23 cellular contexts compared by ENCODE assay signal in genomic region chr5:2758632-2759031, GRCh38. TPM values are rescaled to one million over a fixed set of nuclear protein-coding genes. Genes with fewer than 3 reads are reported as not detected.
DNase-seq lines count a peak whose midpoint lies in the region; ATAC-seq, FAIRE-seq and TF ChIP-seq lines count a peak whose summit lies in the region.
"Had no signal": no experiment of that assay in that cellular context is flagged by ENCODE, and none has a peak within 500 bp of the region (broad histone marks: within the 10 kb centered on the region; RNA-seq: fewer than 3 reads in every experiment).

No MANE protein-coding gene starts in this region.

- no peaks in the 10 kb centered on the region for H3K9me3 Mint-ChIP-seq in chondrocyte (ENCODE audit: low read depth)
- no peaks in the 10 kb centered on the region for H3K9me3 Mint-ChIP-seq in type B pancreatic cell

- peaks cover 17% of the 10 kb centered on the region for H3F3A ChIP-seq in PC-9 (ENCODE audit: insufficient read depth, low read depth)

- intact Hi-C loops in PC-9 (cut with micrococcal nuclease; ENCODE audit: unreplicated experiment) (no loop called here), psoas muscle (cut with DNase I) (no loop called here)

- H3K4me3 Mint-ChIP-seq in chondrocyte (ENCODE audit: unreplicated experiment): no peak overlapping the region
- H3K4me3 Mint-ChIP-seq in type B pancreatic cell: peak overlapping the region; percentile 44

- TF ChIP-seq CTCF in PC-9 (conservative IDR thresholded peaks at IDR 0.05): no peak
- no peak for TF ChIP-seq CTCF in chondrocyte (IDR thresholded peaks at IDR 0.05)
- TF ChIP-seq CTCF in keratinocyte (optimal IDR thresholded peaks at IDR 0.05 in 1 of 3, IDR thresholded peaks at IDR 0.05 in 1 of 3, conservative IDR thresholded peaks at IDR 0.05 in 1 of 3; ENCODE audit: extremely low read depth in 1 of 3, insufficient read depth in 2 of 3, low read length in 3 of 3): no peak
- TF ChIP-seq CTCF in type B pancreatic cell (conservative IDR thresholded peaks at IDR 0.05): no peak
- no peak for TF ChIP-seq CTCF in psoas muscle (IDR thresholded peaks at IDR 0.05)
- TF ChIP-seq CTCF in WERI-Rb-1 (IDR thresholded peaks at IDR 0.05; ENCODE audit: low read depth, low read length): no peak

- H3K79me2 ChIP-seq in PC-9 (ENCODE audit: low read depth) (no peaks in the 10 kb centered on the region), keratinocyte (ENCODE audit: control insufficient read depth, insufficient read depth, low read length) (no peaks in the 10 kb centered on the region)

- H3K9me2 ChIP-seq in PC-9 (ENCODE audit: insufficient read depth): no peaks in the 10 kb centered on the region

- H3K27me3 Mint-ChIP-seq in chondrocyte (ENCODE audit: low read depth): no peaks in the 10 kb centered on the region
- H3K27me3 Mint-ChIP-seq in type B pancreatic cell: peaks cover 42% of the 10 kb centered on the region

- no TSS peak for BruUV-seq in PC-9 (replicated peaks; lab: Mats Ljungman, UMichigan)

- H3K4me2 ChIP-seq in PC-9 (peak overlapping the region; percentile 56), keratinocyte (ENCODE audit: control insufficient read depth, extremely low read depth, insufficient read depth, low read depth, low read length) (no peak overlapping the region)

- dilution Hi-C loops in keratinocyte (cut with MboI; ENCODE audit: extremely low pct_ligation_motif_present, low sequenced_read_pairs): no loop called here

- WGBS in psoas muscle, 3 donors: 73 to 87% (median 77%) methylated on average over 6 of the region's 6 CpGs

- H3K4me1 Mint-ChIP-seq in chondrocyte (ENCODE audit: low read depth): peaks cover 50% of the 10 kb centered on the region
- H3K4me1 Mint-ChIP-seq in type B pancreatic cell (ENCODE audit: unreplicated experiment): peaks cover 35% of the 10 kb centered on the region

- H4K20me1 ChIP-seq in PC-9 (ENCODE audit: insufficient read depth) (no peaks in the 10 kb centered on the region), keratinocyte (ENCODE audit: control insufficient read depth, extremely low read depth, insufficient read depth, low read length) (no peaks in the 10 kb centered on the region)

- CTCF ChIA-PET in PC-9 (lab: Charles Lee): no interaction called here

- no peak for DNase-seq in PC-9
- no peak for DNase-seq in chondrocyte (ENCODE audit: low spot score)
- DNase-seq in keratinocyte (ENCODE audit: low read depth, low spot score): no peak
- no peak for DNase-seq in type B pancreatic cell (ENCODE audit: extremely low spot score, unreplicated experiment)
- DNase-seq in psoas muscle: no peak
- no peak for DNase-seq in activated gamma-delta T cell (lab: John Stamatoyannopoulos, UW)
- DNase-seq in anterior cingulate cortex (lab: John Stamatoyannopoulos, UW): no peak
- DNase-seq in WERI-Rb-1: no peak
- DNase-seq: BE2C, GDM1, Kasumi-1, NCI-H1105, NCI-H1694, NCI-H510A treated with DMSO at 0.1 percent for 48 hours, SHP77 treated with DMSO at 0.1 percent for 48 hours had no signal

- H2AFZ ChIP-seq in PC-9: no peak overlapping the region
- no peak overlapping the region for H2AFZ ChIP-seq in keratinocyte (ENCODE audit: control insufficient read depth, low read length)

- FAIRE-seq in keratinocyte (lab: Jason Lieb, UNC): no peak
- FAIRE-seq: GM12878, GM18507, H54, HTR-8/SVneo, RCC 7860 had no signal

- H3K4me3 ChIP-seq in PC-9: no peak overlapping the region
- no peak overlapping the region for H3K4me3 ChIP-seq in keratinocyte (ENCODE audit: control insufficient read depth in 2 of 3, extremely low read depth in 1 of 3, insufficient read depth in 2 of 3, low read depth in 1 of 3, low read length in 3 of 3)
- no peak overlapping the region for H3K4me3 ChIP-seq in psoas muscle
- H3K4me3 ChIP-seq in WERI-Rb-1 (ENCODE audit: low read depth, low read length): no peak overlapping the region
- H3K4me3 ChIP-seq: GM12878 had no signal

- H3K27ac Mint-ChIP-seq in chondrocyte (ENCODE audit: unreplicated experiment) (peak overlapping the region; percentile 59), type B pancreatic cell (no peak overlapping the region)

- H3K4me1 ChIP-seq in PC-9 (replicated peaks; ENCODE audit: insufficient read depth): peaks cover 53% of the 10 kb centered on the region
- H3K4me1 ChIP-seq in keratinocyte (ENCODE audit: control insufficient read depth, extremely low read depth, insufficient read depth, low read length): peaks cover 22% of the 10 kb centered on the region
- no peaks in the 10 kb centered on the region for H3K4me1 ChIP-seq in psoas muscle
- H3K4me1 ChIP-seq: BE2C had no signal

- POLR2A ChIA-PET in PC-9 (lab: Charles Lee; ENCODE audit: unreplicated experiment): no interaction called here

- H3K27me3 ChIP-seq in PC-9 (ENCODE audit: insufficient read depth, low read depth): no peaks in the 10 kb centered on the region
- peaks cover 4% of the 10 kb centered on the region for H3K27me3 ChIP-seq in keratinocyte (ENCODE audit: control insufficient read depth, extremely low read depth, insufficient read depth, low read length)
- peaks cover 0 to 64% (median 39%) of the 10 kb centered on the region in 3 donors for H3K27me3 ChIP-seq in psoas muscle (ENCODE audit: insufficient read depth in 3 of 3, low read length in 2 of 3)
- peaks cover 48% of the 10 kb centered on the region for H3K27me3 ChIP-seq in WERI-Rb-1 (ENCODE audit: insufficient read depth, low read depth, severe bottlenecking)

- no peak overlapping the region for H3K9ac ChIP-seq in keratinocyte (ENCODE audit: control insufficient read depth, extremely low read depth, insufficient read depth, low read length)

- H3K9me3 ChIP-seq in PC-9 (ENCODE audit: insufficient read depth, low read depth): no peaks in the 10 kb centered on the region
- no peaks in the 10 kb centered on the region for H3K9me3 ChIP-seq in keratinocyte (ENCODE audit: control insufficient read depth, low read depth, low read length)
- H3K9me3 ChIP-seq in psoas muscle: no peaks in the 10 kb centered on the region
- no peaks in the 10 kb centered on the region for H3K9me3 ChIP-seq in WERI-Rb-1 (ENCODE audit: severe bottlenecking)
- H3K9me3 ChIP-seq: BE2C had no signal

- H3K36me3 ChIP-seq in PC-9 (ENCODE audit: low read depth) (no peaks in the 10 kb centered on the region), keratinocyte (ENCODE audit: control insufficient read depth in 2 of 2, extremely low read depth in 1 of 2, insufficient read depth in 2 of 2, low read length in 2 of 2) (no peaks in the 10 kb centered on the region), psoas muscle (ENCODE audit: insufficient read depth in 1 of 2, low read depth in 1 of 2) (no peaks in the 10 kb centered on the region), WERI-Rb-1 (no peaks in the 10 kb centered on the region)
- H3K36me3 ChIP-seq: BE2C had no signal

- H3K36me3 Mint-ChIP-seq in chondrocyte (ENCODE audit: low read depth): peaks cover 1% of the 10 kb centered on the region
- peaks cover 3% of the 10 kb centered on the region for H3K36me3 Mint-ChIP-seq in type B pancreatic cell
- H3K36me3 Mint-ChIP-seq: IgD-negative memory B cell had no signal

- no peak for ATAC-seq in psoas muscle
- ATAC-seq: GM12878 had no signal

- H3K27ac ChIP-seq in PC-9 (peak overlapping the region; percentile 68), keratinocyte (ENCODE audit: control insufficient read depth, insufficient read depth, low read length) (peak overlapping the region; percentile 45), psoas muscle (no peak overlapping the region), WERI-Rb-1 (no peak overlapping the region)
- H3K27ac ChIP-seq: HL-60 had no signal

- no peaks in the 10 kb centered on the region for H3K9me1 ChIP-seq in keratinocyte (ENCODE audit: control insufficient read depth, extremely low read depth, insufficient read depth, low read length)

RNA-seq across cellular contexts. Expression of gene IRX2, which starts 7.2 kb away (rescaled TPM):
- total RNA-seq in PC-9 (2021) (not detected in 2 replicates), chondrocyte (9.1 to 11.5 TPM (median 9.2 TPM) in 3 replicates), type B pancreatic cell (ENCODE audit: low replicate concordance) (31.4 and 42.2 TPM in 2 replicates), psoas muscle (under 1 TPM in 2 of 4 donors, not detected in 2; 0.10 to 0.17 TPM)
- polyA plus RNA-seq in keratinocyte (13.8 to 27.1 TPM (median 23.7 TPM) in 3 replicates), psoas muscle (under 1 TPM in 2 of 3 donors, not detected in 1; 0.03 to 0.06 TPM)
- polyA plus RNA-seq in keratinocyte (2011; ENCODE audit: low read depth): 13.7 TPM
- 11.5 and 13.5 TPM in 2 replicates for polyA plus RNA-seq in keratinocyte (2011; cell fraction: cytosol; rRNA removed)
- 32.7 and 36.3 TPM in 2 replicates for polyA plus RNA-seq in keratinocyte (2011; cell fraction: nucleus; rRNA removed)
- polyA plus RNA-seq in keratinocyte (2012; ENCODE audit: low replicate concordance): 18.6 and 19.4 TPM in 2 replicates
- 3.7 to 10.1 TPM (median 4.5 TPM) in 3 replicates for polyA minus RNA-seq in keratinocyte
- 20.5 TPM for polyA minus RNA-seq in keratinocyte (2011; cell fraction: cytosol; rRNA and poly(A)+ RNA removed)
- 15.2 and 17.0 TPM in 2 replicates for polyA minus RNA-seq in keratinocyte (2011; cell fraction: nucleus; rRNA and poly(A)+ RNA removed)
- total RNA-seq: GM12878 had no signal
- polyA plus RNA-seq: AG04450, GM12878, IgD-negative memory B cell had no signal

Comparison
In these comparisons a context has a peak if more than half of its experiments do, and no peak if none do; other contexts are left out.
1. H3K27ac ChIP-seq: peak in PC-9 (single experiment) and keratinocyte (single experiment); none in psoas muscle (single experiment) and WERI-Rb-1 (single experiment).